In genomic region chr2:151459368-151459767, GRCh38 we compare ENCODE assay signal across 19 cellular contexts.
"Had no signal": no experiment of that assay in that cellular context is flagged by ENCODE, and none has a peak within 500 bp of the region (broad histone marks: within the 10 kb centered on the region; RNA-seq: fewer than 3 reads in every experiment).

No MANE protein-coding gene starts in this region.

- FAIRE-seq: endothelial cell of umbilical vein, small intestine had no signal

- H3K4me3 ChIP-seq: coronary artery, esophagus muscularis mucosa, lung, right lobe of liver, stomach, thoracic aorta, upper lobe of left lung had no signal

- DNase-seq: activated CD4-positive, CD25-positive, alpha-beta regulatory T cell treated with anti-CD3 and anti-CD28 coated beads, Interleukin-2, amount 50 U/mL, for 72 hours; activated gamma-delta T cell treated with Interleukin-2 at 50 U/mL for 16 hours; amygdala; central memory CD4-positive, alpha-beta T cell; effector CD4-positive, alpha-beta T cell; foreskin melanocyte; kidney; midbrain; right lobe of liver; small intestine; stimulated activated CD4-positive, alpha-beta T cell treated with anti-CD3 and anti-CD28 coated beads, Interleukin-4, amount 100 ng/mL, for 24 hours; stomach; T-cell; upper lobe of left lung had no signal
